22 cellular contexts compared by ENCODE assay signal in genomic region chr6:9924971-9925370, GRCh38.
"Had no signal": no experiment of that assay in that cellular context is flagged by ENCODE, and none has a peak within 500 bp of the region (broad histone marks: within the 10 kb centered on the region; RNA-seq: fewer than 3 reads in every experiment).

No MANE protein-coding gene starts in this region.

- H3K27ac ChIP-seq: HL-60, SJSA1, SK-N-MC had no signal

- H3K27me3 ChIP-seq: MG63, SJSA1 had no signal

- H3K9me3 ChIP-seq: SJSA1 had no signal

- H3K36me3 ChIP-seq: MG63, SJSA1 had no signal

- DNase-seq: Karpas-422; KG1; MG63; NCI-H1092 treated with DMSO at 0.1 percent for 48 hours; NCI-H1436; NCI-H187; NCI-H2029; NCI-H2081 treated with DMSO at 0.1 percent for 48 hours; NCI-H2171; NCI-H226; NCI-H446; NCI-H510A; NCI-H524 treated with DMSO at 0.1 percent for 48 hours; NCI-H69; NCI-H774; NK-92 treated with Interleukin-12 subunit alpha and Interleukin-12 subunit beta, amount 100 ng/mL, for 24 hours; Right ventricle myocardium superior; RPMI8226; SIG-M5 had no signal

- H3K4me3 ChIP-seq: MG63, SJSA1, SK-N-MC had no signal
